16 cellular contexts compared by ENCODE assay signal in the genomic region with DNA sequence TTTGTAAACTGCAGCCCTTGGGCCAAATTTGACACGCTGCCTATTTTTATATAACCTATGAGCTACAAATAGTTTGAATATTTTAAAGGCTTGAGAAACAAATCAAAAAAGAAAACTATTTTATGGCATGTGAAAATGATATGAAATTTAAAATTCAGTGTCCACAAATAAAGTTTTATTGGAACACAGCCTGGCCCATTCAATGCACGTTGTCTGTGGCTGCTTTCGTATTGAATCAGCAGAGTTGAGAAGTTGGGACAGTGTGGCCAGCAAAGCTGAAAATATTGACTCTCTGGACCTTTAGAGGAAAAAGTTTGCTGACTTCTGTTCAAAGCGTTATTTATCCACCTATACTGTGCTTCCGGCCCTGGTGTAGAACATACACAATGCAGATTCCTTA.
A peak's percentile ranks its signal among the peaks of the same experiment; 100 is the strongest.
DNase-seq lines count a peak whose midpoint lies in the region; ATAC-seq, FAIRE-seq and TF ChIP-seq lines count a peak whose summit lies in the region.
"Had no signal": no experiment of that assay in that cellular context is flagged by ENCODE, and none has a peak within 500 bp of the region (broad histone marks: within the 10 kb centered on the region; RNA-seq: fewer than 3 reads in every experiment).

No MANE protein-coding gene starts in this region.

- H3K23me2 ChIP-seq in H9 (ENCODE audit: insufficient read length, low read depth, low read length, poor library complexity, severe bottlenecking) (no peaks in the 10 kb centered on the region), H1 (ENCODE audit: low read depth, low read length) (no peaks in the 10 kb centered on the region)

- H3K4me3 ChIP-seq in GM23338 (no peak overlapping the region), H1 (ENCODE audit: extremely low read depth in 1 of 4, insufficient read depth in 2 of 4, low read depth in 3 of 4, low read length in 4 of 4) (no peak overlapping the region), gastrocnemius medialis (no peak overlapping the region)
- H3K4me3 ChIP-seq: A549 had no signal

- DNase-seq in GM23338 (ENCODE audit: low spot score): no peak
- DNase-seq in H9: no peak
- DNase-seq in H1 (ENCODE audit: low read depth in 1 of 2, low spot score in 2 of 2): no peak
- no peak for DNase-seq in gastrocnemius medialis
- no peak for DNase-seq in HCEC 1CT
- DNase-seq: CD4-positive, alpha-beta memory T cell; DND-41; GDM1; KBM-7 had no signal

- no peak overlapping the region for H3K56ac ChIP-seq in H9 (ENCODE audit: insufficient read length, low read depth, low read length)
- no peak overlapping the region for H3K56ac ChIP-seq in H1 (replicated peaks; ENCODE audit: insufficient read length, low read depth, low read length)

- H3K4me2 ChIP-seq in GM23338 (no peak overlapping the region), H9 (ENCODE audit: insufficient read depth, insufficient read length, low read length) (no peak overlapping the region), H1 (ENCODE audit: insufficient read depth in 1 of 2, low read depth in 2 of 2, low read length in 2 of 2) (no peak overlapping the region)
- H3K4me2 ChIP-seq: A549 had no signal

- H3K4me3 Mint-ChIP-seq in GM23338: no peak overlapping the region
- no peak overlapping the region for H3K4me3 Mint-ChIP-seq in H9
- H3K4me3 Mint-ChIP-seq: CD4-positive, alpha-beta memory T cell had no signal

- TF ChIP-seq POLR2A in H1 (IDR thresholded peaks at IDR 0.05; ENCODE audit: control extremely low read depth in 1 of 2, low read depth in 2 of 2, low read length in 2 of 2): no peak
- no peak for TF ChIP-seq POLR2A in gastrocnemius medialis (IDR thresholded peaks at IDR 0.05)

- peaks cover 3% of the 10 kb centered on the region for H3K9me3 ChIP-seq in H9 (ENCODE audit: control insufficient read depth, low read depth, low read length)
- peaks cover 0 to 8% of the 10 kb centered on the region in 2 experiments; a peak in 1 of 4 replicates for H3K9me3 ChIP-seq in H1 (ENCODE audit: insufficient read depth in 2 of 2, low read depth in 1 of 2, low read length in 1 of 2)
- no peaks in the 10 kb centered on the region for H3K9me3 ChIP-seq in gastrocnemius medialis
- H3K9me3 ChIP-seq: A549 had no signal

- FAIRE-seq in H1 (lab: Jason Lieb, UNC): no peak
- FAIRE-seq: A549, GM19239, H54, HTR-8/SVneo had no signal

- intact Hi-C loops in gastrocnemius medialis (cut with DNase I; ENCODE audit: low total_unique reads): no loop called here

- H3K27ac Mint-ChIP-seq in GM23338 (no peak overlapping the region), H9 (no peak overlapping the region)
- H3K27ac Mint-ChIP-seq: CD4-positive, alpha-beta memory T cell had no signal

- H2BK20ac ChIP-seq in H9 (ENCODE audit: low read depth, low read length, poor library complexity, severe bottlenecking) (no peak overlapping the region), H1 (ENCODE audit: low read length) (0 out of 2 replicates have a peak overlapping the region, but pooled peaks have one; percentile 44)

- no CpG with 5 or more reads among the region's 5 CpGs for WGBS in H9 (ENCODE audit: extremely low coverage, insufficient read length, low lambda C conversion rate)
- WGBS in H1 (ENCODE audit: extremely low coverage in 1 of 2, insufficient coverage in 1 of 2, insufficient read length in 1 of 2, insufficient replicate concordance in 2 of 2, low coverage in 1 of 2, low lambda C conversion rate in 2 of 2, missing lambda C conversion rate in 1 of 2), 2 experiments: 90% methylated on average over 5 of the region's 5 CpGs; no CpG with 5 or more reads in 1 of the 2 experiments

- H3K27me3 Mint-ChIP-seq in GM23338 (ENCODE audit: insufficient read depth, low read depth, poor library complexity): peaks cover 3% of the 10 kb centered on the region
- H3K27me3 Mint-ChIP-seq in H9 (ENCODE audit: low read depth): peaks cover 5% of the 10 kb centered on the region
- H3K27me3 Mint-ChIP-seq: CD4-positive, alpha-beta memory T cell had no signal

- H3K79me2 ChIP-seq in GM23338 (replicated peaks; ENCODE audit: insufficient read depth) (no peaks in the 10 kb centered on the region), H9 (ENCODE audit: insufficient read depth, low read length) (no peaks in the 10 kb centered on the region), H1 (ENCODE audit: control insufficient read depth in 1 of 2, insufficient read depth in 2 of 2, low read length in 2 of 2) (no peaks in the 10 kb centered on the region)

- H4K91ac ChIP-seq in H9 (ENCODE audit: insufficient read length, low read depth, low read length) (no peak overlapping the region), H1 (replicated peaks; ENCODE audit: insufficient read length, low read length) (no peak overlapping the region)

- H3K9me2 ChIP-seq in GM23338 (ENCODE audit: insufficient read depth): no peaks in the 10 kb centered on the region

- H4K8ac ChIP-seq in H9 (replicated peaks; ENCODE audit: insufficient read length, low read depth, low read length) (no peak overlapping the region), H1 (ENCODE audit: extremely low read depth, insufficient read depth, low read length) (no peak overlapping the region)

- H2BK120ac ChIP-seq in H9 (ENCODE audit: low read depth, low read length, poor library complexity, severe bottlenecking) (no peak overlapping the region), H1 (replicated peaks; ENCODE audit: low read depth, low read length) (no peak overlapping the region)

- H3K18ac ChIP-seq in H9 (ENCODE audit: insufficient read length, low read depth, low read length) (peak overlapping the region; percentile 30), H1 (ENCODE audit: extremely low read depth, low read length) (no peak overlapping the region)

- H3K9me3 Mint-ChIP-seq in GM23338: peaks cover 5% of the 10 kb centered on the region; the same call in 1 of the 3 replicates
- H3K9me3 Mint-ChIP-seq in H9: peaks cover 3 to 5% of the 10 kb centered on the region in 2 experiments; a peak in 3 of 5 replicates

- ATAC-seq in GM23338: no peak
- ATAC-seq in gastrocnemius medialis: no peak
- ATAC-seq in HG02973 (IDR thresholded peaks at IDR 0.05; ENCODE audit: unreplicated experiment): no peak
- ATAC-seq: A549 had no signal

- H4K5ac ChIP-seq in H9 (ENCODE audit: insufficient read length, low read depth, low read length) (no peak overlapping the region), H1 (ENCODE audit: insufficient read length, low read depth, low read length) (no peak overlapping the region)

- in situ Hi-C loops in gastrocnemius medialis (cut with MboI; ENCODE audit: low sequenced_read_pairs in 4 of 4): no loop called here

- H3K23ac ChIP-seq in H9 (ENCODE audit: insufficient read length, low read depth, low read length) (no peak overlapping the region), H1 (ENCODE audit: insufficient read length) (no peak overlapping the region)

- H3K4me1 ChIP-seq in GM23338 (ENCODE audit: insufficient read depth): peaks cover 4% of the 10 kb centered on the region; the same call in 1 of the 2 replicates
- peaks cover 2% of the 10 kb centered on the region; the same call in 1 of the 2 replicates for H3K4me1 ChIP-seq in H9 (ENCODE audit: insufficient read depth, low read length)
- H3K4me1 ChIP-seq in H1 (replicated peaks in 1 of 4; ENCODE audit: control insufficient read depth in 3 of 4, insufficient read depth in 4 of 4, low read length in 3 of 4): peaks cover 0 to 3% (median 1%) of the 10 kb centered on the region in 4 experiments; a peak in 3 of 7 replicates
- H3K4me1 ChIP-seq in gastrocnemius medialis: no peaks in the 10 kb centered on the region
- H3K4me1 ChIP-seq: A549 had no signal

- H4K20me1 ChIP-seq in GM23338 (replicated peaks; ENCODE audit: insufficient read depth) (no peaks in the 10 kb centered on the region), H9 (ENCODE audit: control insufficient read depth, insufficient read depth, insufficient read length) (no peaks in the 10 kb centered on the region), H1 (replicated peaks in 1 of 2; ENCODE audit: control insufficient read depth in 1 of 2, insufficient read depth in 2 of 2, low read length in 2 of 2) (no peaks in the 10 kb centered on the region)

- TF ChIP-seq EP300 in H1 (IDR thresholded peaks at IDR 0.05; ENCODE audit: borderline replicate concordance in 1 of 2, low read depth in 2 of 2, low read length in 2 of 2): no peak

- TF ChIP-seq RAD21 in H1 (IDR thresholded peaks at IDR 0.05 in 1 of 2, conservative IDR thresholded peaks at IDR 0.05 in 1 of 2; ENCODE audit: low read depth in 2 of 2, low read length in 2 of 2): no peak

- no peaks in the 10 kb centered on the region for H3K36me3 ChIP-seq in GM23338 (ENCODE audit: insufficient read depth)
- no peaks in the 10 kb centered on the region for H3K36me3 ChIP-seq in H1 (ENCODE audit: control insufficient read depth in 2 of 4, insufficient read depth in 4 of 4, low read length in 3 of 4)
- no peaks in the 10 kb centered on the region for H3K36me3 ChIP-seq in gastrocnemius medialis
- H3K36me3 ChIP-seq: BE2C had no signal

- no peak overlapping the region for H3K9ac ChIP-seq in H9 (ENCODE audit: extremely low read depth, insufficient read length, low read length)
- H3K9ac ChIP-seq in H1 (replicated peaks in 1 of 4; ENCODE audit: extremely low read depth in 1 of 4, low read depth in 3 of 4, low read length in 3 of 4): no peak overlapping the region

- H2BK15ac ChIP-seq in H9 (ENCODE audit: low read depth, low read length) (no peak overlapping the region), H1 (ENCODE audit: low read length) (no peak overlapping the region)

- no peak overlapping the region for H3K27ac ChIP-seq in GM23338 (ENCODE audit: low read depth)
- no peak overlapping the region for H3K27ac ChIP-seq in H9 (ENCODE audit: insufficient read length, low read depth, low read length)
- H3K27ac ChIP-seq in H1 (ENCODE audit: low read depth, low read length): no peak overlapping the region
- peak overlapping the region in 3 of 4 donors; percentile 3 to 53 (median 39) for H3K27ac ChIP-seq in gastrocnemius medialis
- H3K27ac ChIP-seq: A549, C4-2B had no signal

- H3K14ac ChIP-seq in H9 (ENCODE audit: insufficient read depth, low read length): no peak overlapping the region
- no peak overlapping the region for H3K14ac ChIP-seq in H1 (ENCODE audit: insufficient read length)

- H3K27me3 ChIP-seq in GM23338 (ENCODE audit: insufficient read depth) (no peaks in the 10 kb centered on the region), H9 (ENCODE audit: insufficient read depth, low read length) (no peaks in the 10 kb centered on the region), H1 (replicated peaks in 1 of 4; ENCODE audit: control insufficient read depth in 3 of 4, extremely low read depth in 1 of 4, insufficient read depth in 3 of 4, low read length in 3 of 4) (no peaks in the 10 kb centered on the region), gastrocnemius medialis (peaks cover 0 to 7% (median 0%) of the 10 kb centered on the region in 3 donors)
- H3K27me3 ChIP-seq: BE2C had no signal

- H3K4ac ChIP-seq in H9 (ENCODE audit: low read depth, low read length) (no peak overlapping the region), H1 (replicated peaks; ENCODE audit: insufficient read length, low read depth, low read length) (no peak overlapping the region)

- H3K36me3 Mint-ChIP-seq in GM23338 (ENCODE audit: low read depth) (peaks cover 2% of the 10 kb centered on the region; the same call in 2 of the 3 replicates), H9 (ENCODE audit: insufficient read depth in 1 of 3, low read depth in 3 of 3) (0 out of 7 replicates have a peak, but pooled peaks cover 0 to 6% (median 0%) of the 10 kb centered on the region in 3 experiments)
- H3K36me3 Mint-ChIP-seq: CD4-positive, alpha-beta memory T cell had no signal

- no peak for TF ChIP-seq CTCF in GM23338 (conservative IDR thresholded peaks at IDR 0.05; ENCODE audit: low read depth in 2 of 2)
- TF ChIP-seq CTCF in H9 (conservative IDR thresholded peaks at IDR 0.05): no peak
- no peak for TF ChIP-seq CTCF in H1 (IDR thresholded peaks at IDR 0.05; ENCODE audit: control extremely low read depth in 1 of 3, insufficient read depth in 1 of 3, low read depth in 1 of 3, low read length in 3 of 3)
- TF ChIP-seq CTCF in gastrocnemius medialis (IDR thresholded peaks at IDR 0.05 in 4 of 5, conservative IDR thresholded peaks at IDR 0.05 in 1 of 5): no peak

- H2BK12ac ChIP-seq in H9 (ENCODE audit: insufficient read length, low read depth, low read length): no peak overlapping the region
- H2BK12ac ChIP-seq in H1 (ENCODE audit: low read depth, low read length): no peak overlapping the region

- POLR2A ChIA-PET in H1 (lab: Charles Lee; ENCODE audit: partially characterized antibody): no interaction called here

- no peak overlapping the region for H3T11ph ChIP-seq in H9 (ENCODE audit: low read length)

- peak overlapping the region; percentile 83 for H2AFZ ChIP-seq in GM23338
- H2AFZ ChIP-seq in H9 (ENCODE audit: low read length): no peak overlapping the region
- 0 out of 2 replicates have a peak overlapping the region, but pooled peaks have one; percentile 47 for H2AFZ ChIP-seq in H1 (ENCODE audit: low read length)

- H3F3A ChIP-seq in GM23338 (replicated peaks; ENCODE audit: low read depth): no peaks in the 10 kb centered on the region

- H2BK5ac ChIP-seq in H9 (ENCODE audit: insufficient read length, low read length) (no peak overlapping the region), H1 (ENCODE audit: low read depth, low read length) (no peak overlapping the region)

- CTCF ChIA-PET in H1 (lab: Charles Lee; ENCODE audit: partially characterized antibody): interaction anchor here (0.6 to 1.6 kb wide), 3 partner anchors 13 to 163 kb away, joined by 3 to 4 read pairs (median 3); no protein-coding TSS in a partner anchor

- H2AK5ac ChIP-seq in H9 (ENCODE audit: insufficient read length, low read length) (no peak overlapping the region), H1 (ENCODE audit: low read depth, low read length) (no peak overlapping the region)

- H3K4me1 Mint-ChIP-seq in GM23338 (no peaks in the 10 kb centered on the region), H9 (peaks cover 8 to 11% of the 10 kb centered on the region in 2 experiments)
- H3K4me1 Mint-ChIP-seq: CD4-positive, alpha-beta memory T cell had no signal

- H3K79me1 ChIP-seq in H9 (ENCODE audit: insufficient read depth, low read depth, low read length, poor library complexity, severe bottlenecking) (no peaks in the 10 kb centered on the region), H1 (ENCODE audit: low read depth, low read length) (no peaks in the 10 kb centered on the region)

Comparison
In these comparisons a context has a peak if more than half of its experiments do, and no peak if none do; other contexts are left out.
1. H3K27ac ChIP-seq: peak in gastrocnemius medialis (3 of 4); none in GM23338 (single experiment), H9 (single experiment) and H1 (single experiment).